Comparison of ENCODE assay signal across 1 cellular context in genomic region chr2:75710577-75711253, GRCh38.
TF ChIP-seq lines count a peak whose summit lies in the region.

TSS of gene GCFC2 (minus strand) at chr2:75710915. CDS start at chr2:75710855, 60 bp downstream.

TF ChIP-seq in HepG2, 621 proteins besides CTCF, POLR2A, EP300 and RAD21 (continued from another document and continues in another):
- TF ChIP-seq ZNF710 (CRISPR knock-in tag; IDR thresholded peaks at IDR 0.05; ENCODE audit: borderline replicate concordance) (peak; percentile 93; the same call in 1 of the 2 replicates), EHMT2 (IDR thresholded peaks at IDR 0.05; ENCODE audit: borderline replicate concordance, low read depth, low read length) (no peak), ZNF18 (CRISPR knock-in tag; IDR thresholded peaks at IDR 0.05; ENCODE audit: insufficient replicate concordance) (peak; percentile 98), ZMAT5 (CRISPR knock-in tag; IDR thresholded peaks at IDR 0.05; ENCODE audit: borderline replicate concordance, low read depth) (peak; percentile 94; the same call in 1 of the 2 replicates), MXI1 (IDR thresholded peaks at IDR 0.05; ENCODE audit: borderline replicate concordance, low read depth, low read length) (peak; percentile 86; the same call in 1 of the 3 replicates), ZNF24 (IDR thresholded peaks at IDR 0.05) (peak; percentile 49; the same call in 1 of the 2 replicates), TEAD2 (CRISPR knock-in tag; IDR thresholded peaks at IDR 0.05) (peak; percentile 99), SKI (IDR thresholded peaks at IDR 0.05; ENCODE audit: partially characterized antibody) (peak; percentile 73), SNAPC4 (CRISPR knock-in tag; IDR thresholded peaks at IDR 0.05) (peak; percentile 95), SATB2 (CRISPR knock-in tag; IDR thresholded peaks at IDR 0.05) (peak; percentile 99), TFDP2 (CRISPR knock-in tag; IDR thresholded peaks at IDR 0.05) (peak; percentile 98), GATA4 (IDR thresholded peaks at IDR 0.05; ENCODE audit: borderline replicate concordance, low read depth) (peak; percentile 58; the same call in 1 of the 2 replicates), ZNF598 (CRISPR knock-in tag; IDR thresholded peaks at IDR 0.05; ENCODE audit: borderline replicate concordance) (peak; percentile 100), ZNF597 (CRISPR knock-in tag; IDR thresholded peaks at IDR 0.05) (peak; percentile 82; the same call in 1 of the 2 replicates), NR2F6 (IDR thresholded peaks at IDR 0.05) (no peak), NR2F6 (CRISPR knock-in tag; IDR thresholded peaks at IDR 0.05) (peak; percentile 41; the same call in 1 of the 2 replicates), KLF13 (CRISPR knock-in tag; IDR thresholded peaks at IDR 0.05) (peak; percentile 99), TEAD3 (CRISPR knock-in tag; optimal IDR thresholded peaks at IDR 0.05; ENCODE audit: borderline replicate concordance) (peak; percentile 63), ZNF512B (CRISPR knock-in tag; IDR thresholded peaks at IDR 0.05; ENCODE audit: borderline replicate concordance) (no peak), CREB1 (IDR thresholded peaks at IDR 0.05) (0 out of 2 replicates have a peak, but pooled peaks have one; percentile 10), CREB1 (CRISPR knock-in tag; IDR thresholded peaks at IDR 0.05) (no peak), SIX1 (CRISPR knock-in tag; IDR thresholded peaks at IDR 0.05; ENCODE audit: borderline replicate concordance) (no peak; the same call in 1 of the 2 replicates), ZBTB49 (CRISPR knock-in tag; IDR thresholded peaks at IDR 0.05; ENCODE audit: borderline replicate concordance) (peak; percentile 77; the same call in 1 of the 2 replicates), KAT2B (IDR thresholded peaks at IDR 0.05; ENCODE audit: borderline replicate concordance, low read depth, low read length) (no peak), NONO (IDR thresholded peaks at IDR 0.05) (no peak), NONO (CRISPR knock-in tag; conservative IDR thresholded peaks at IDR 0.05) (peak; percentile 98), FIP1L1 (IDR thresholded peaks at IDR 0.05; ENCODE audit: borderline replicate concordance, insufficient read depth, low read depth, low read length) (peak; percentile 89; the same call in 1 of the 2 replicates), ELF4 (CRISPR knock-in tag; IDR thresholded peaks at IDR 0.05; ENCODE audit: borderline replicate concordance) (peak; percentile 88), ZNF687 (CRISPR knock-in tag; IDR thresholded peaks at IDR 0.05) (peak; percentile 100), ZNF740 (CRISPR knock-in tag; IDR thresholded peaks at IDR 0.05) (peak; percentile 87), ZBTB7A (CRISPR knock-in tag; IDR thresholded peaks at IDR 0.05) (peak; percentile 92), ZNF292 (CRISPR knock-in tag; IDR thresholded peaks at IDR 0.05; ENCODE audit: borderline replicate concordance, low read depth) (peak; percentile 26; the same call in 1 of the 2 replicates), GATAD1 (CRISPR knock-in tag; IDR thresholded peaks at IDR 0.05) (peak; percentile 75), HMG20B (CRISPR knock-in tag; conservative IDR thresholded peaks at IDR 0.05) (peak; percentile 84), PPARG (CRISPR knock-in tag; conservative IDR thresholded peaks at IDR 0.05) (peak; percentile 76), ETV5 (CRISPR knock-in tag; IDR thresholded peaks at IDR 0.05; ENCODE audit: borderline replicate concordance) (peak; percentile 97), TAF15 (IDR thresholded peaks at IDR 0.05; ENCODE audit: low read depth, low read length, poor library complexity, severe bottlenecking) (no peak)
